8 cellular contexts compared by ENCODE assay signal in the genomic region with DNA sequence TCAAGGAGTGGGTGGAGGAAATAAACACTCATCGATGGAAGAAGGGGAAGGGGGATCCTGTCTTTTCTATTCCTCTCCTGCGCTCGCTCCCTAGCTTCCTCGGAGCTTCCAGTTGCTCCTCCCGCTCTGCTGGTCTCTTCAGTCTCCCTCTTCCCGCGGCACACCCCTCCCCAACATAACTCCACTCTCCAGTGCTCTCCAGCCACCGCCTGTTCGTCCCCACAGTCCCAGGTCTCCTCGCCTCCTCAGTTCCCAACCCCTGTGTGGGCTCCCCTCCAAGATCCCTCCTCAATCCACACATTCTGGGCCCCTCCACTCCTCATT. TPM values are rescaled to one million over a fixed set of nuclear protein-coding genes. Genes with fewer than 3 reads are reported as not detected.
DNase-seq lines count a peak whose midpoint lies in the region; ATAC-seq and TF ChIP-seq lines count a peak whose summit lies in the region.

No MANE protein-coding gene starts in this region.

- POLR2A ChIA-PET in Caco-2 (lab: Charles Lee): interaction anchor here (0.6 to 1.2 kb wide), 7 partner anchors 9 to 458 kb away, joined by 3 to 6 read pairs (median 4); a partner anchor contains a TSS
- POLR2A ChIA-PET in activated CD4-positive, alpha-beta memory T cell treated with anti-CD3 and anti-CD28 coated beads for 36 hours (lab: Charles Lee): interaction anchor here (0.6 kb wide), 1 partner anchor 695 kb away, joined by 4 read pairs; no protein-coding TSS in a partner anchor

- H3K27me3 Mint-ChIP-seq in Caco-2 (ENCODE audit: insufficient read depth, unreplicated experiment): peaks cover 3% of the 10 kb centered on the region
- H3K27me3 Mint-ChIP-seq in activated CD4-positive, alpha-beta memory T cell treated with anti-CD3 and anti-CD28 coated beads for 36 hours: no peaks in the 10 kb centered on the region

- CTCF ChIA-PET in Caco-2 (lab: Charles Lee): interaction anchor here (0.5 to 2.0 kb wide), 20 partner anchors 9 to 1185 kb away, joined by 3 to 12 read pairs (median 4); a partner anchor contains a TSS
- CTCF ChIA-PET in activated CD4-positive, alpha-beta memory T cell treated with anti-CD3 and anti-CD28 coated beads for 36 hours (lab: Charles Lee): interaction anchor here (0.6 to 1.5 kb wide), 10 partner anchors 9 to 459 kb away, joined by 3 to 8 read pairs (median 3); a partner anchor contains a TSS

- TF ChIP-seq POLR2A in sigmoid colon (IDR thresholded peaks at IDR 0.05): no peak

- intact Hi-C loops in Caco-2 (cut with micrococcal nuclease; ENCODE audit: unreplicated experiment): loop anchor here (1.0 kb wide), 2 partner anchors 23 to 47 kb away; no protein-coding TSS in a partner anchor
- intact Hi-C loops in activated CD4-positive, alpha-beta memory T cell treated with anti-CD3 and anti-CD28 coated beads for 36 hours (cut with micrococcal nuclease): loop anchor here (1.0 to 5.0 kb wide), 6 partner anchors 24 to 627 kb away; a partner anchor contains a TSS
- intact Hi-C loops in left ventricle myocardium inferior (cut with micrococcal nuclease): no loop called here
- intact Hi-C loops in sigmoid colon (cut with DNase I): loop anchor here (10.0 kb wide), 1 partner anchor 458 kb away; a partner anchor contains a TSS

- H3K9me3 Mint-ChIP-seq in Caco-2 (ENCODE audit: unreplicated experiment): no peaks in the 10 kb centered on the region
- no peaks in the 10 kb centered on the region for H3K9me3 Mint-ChIP-seq in activated CD4-positive, alpha-beta memory T cell treated with anti-CD3 and anti-CD28 coated beads for 36 hours

- DNase-seq in Caco-2 (peak; percentile 68 to 75), left ventricle myocardium inferior (no peak), sigmoid colon (peak; percentile 72), SIG-M5 (lab: John Stamatoyannopoulos, UW) (no peak), GOT3 (lab: John Stamatoyannopoulos, UW) (no peak)
- no peak for DNase-seq in activated CD4-positive, alpha-beta memory T cell treated with anti-CD3 and anti-CD28 coated beads for 36 hours
- DNase-seq in NK-92 treated with Interleukin-12 subunit alpha and Interleukin-12 subunit beta, amount 100 ng/mL, for 24 hours (lab: John Stamatoyannopoulos, UW): no peak

- peak overlapping the region; percentile 99 for H3K4me3 Mint-ChIP-seq in Caco-2 (ENCODE audit: unreplicated experiment)
- H3K4me3 Mint-ChIP-seq in activated CD4-positive, alpha-beta memory T cell treated with anti-CD3 and anti-CD28 coated beads for 36 hours: peak overlapping the region; percentile 95

- H3K36me3 Mint-ChIP-seq in Caco-2 (ENCODE audit: insufficient read depth, unreplicated experiment): peaks cover 19% of the 10 kb centered on the region
- H3K36me3 Mint-ChIP-seq in activated CD4-positive, alpha-beta memory T cell treated with anti-CD3 and anti-CD28 coated beads for 36 hours: peaks cover 11% of the 10 kb centered on the region

- ATAC-seq in HG03103 (IDR thresholded peaks at IDR 0.05; ENCODE audit: low read depth, unreplicated experiment): peak; percentile 8

- H3K27ac ChIP-seq in left ventricle myocardium inferior (replicated peaks) (peak overlapping the region; percentile 83), sigmoid colon (peak overlapping the region; percentile 78 to 88 (median 86))

- peaks cover 5% of the 10 kb centered on the region; the same call in 1 of the 2 replicates for H3K4me1 ChIP-seq in Caco-2
- H3K4me1 ChIP-seq in left ventricle myocardium inferior: peaks cover 33% of the 10 kb centered on the region
- peaks cover 0 to 16% (median 15%) of the 10 kb centered on the region in 4 donors for H3K4me1 ChIP-seq in sigmoid colon

- peak overlapping the region; percentile 97 for H3K27ac Mint-ChIP-seq in Caco-2 (ENCODE audit: unreplicated experiment)
- peak overlapping the region; percentile 93 for H3K27ac Mint-ChIP-seq in activated CD4-positive, alpha-beta memory T cell treated with anti-CD3 and anti-CD28 coated beads for 36 hours

- no peak for TF ChIP-seq EP300 in sigmoid colon (IDR thresholded peaks at IDR 0.05)

- H3K36me3 ChIP-seq in Caco-2 (ENCODE audit: control insufficient read depth, insufficient read depth, low read length) (peaks cover 2% of the 10 kb centered on the region; the same call in 1 of the 2 replicates), left ventricle myocardium inferior (peaks cover 12% of the 10 kb centered on the region), sigmoid colon (peaks cover 0 to 14% (median 3%) of the 10 kb centered on the region in 4 donors)

- 1% methylated on average over 10 of the region's 10 CpGs for WGBS in sigmoid colon, 2 donors

- H3K4me3 ChIP-seq in Caco-2 (ENCODE audit: low read depth, low read length): peak overlapping the region; percentile 72
- peak overlapping the region; percentile 88 for H3K4me3 ChIP-seq in left ventricle myocardium inferior
- peak overlapping the region; percentile 74 to 87 (median 80) for H3K4me3 ChIP-seq in sigmoid colon

- TF ChIP-seq CTCF in Caco-2 (IDR thresholded peaks at IDR 0.05; ENCODE audit: insufficient read depth in 1 of 2, low read depth in 1 of 2, low read length in 1 of 2, severe bottlenecking in 1 of 2, unreplicated experiment in 1 of 2) (no peak), left ventricle myocardium inferior (IDR thresholded peaks at IDR 0.05; ENCODE audit: borderline replicate concordance) (no peak), sigmoid colon (IDR thresholded peaks at IDR 0.05) (no peak)

- no peaks in the 10 kb centered on the region for H3K9me3 ChIP-seq in Caco-2
- no peaks in the 10 kb centered on the region for H3K9me3 ChIP-seq in left ventricle myocardium inferior (replicated peaks)
- H3K9me3 ChIP-seq in sigmoid colon: no peaks in the 10 kb centered on the region

- H3K27me3 ChIP-seq in Caco-2 (replicated peaks; ENCODE audit: control insufficient read depth, insufficient read depth, low read length): no peaks in the 10 kb centered on the region
- no peaks in the 10 kb centered on the region for H3K27me3 ChIP-seq in left ventricle myocardium inferior (ENCODE audit: low read depth)
- no peaks in the 10 kb centered on the region for H3K27me3 ChIP-seq in sigmoid colon

- BruUV-seq in Caco-2 (replicated peaks; lab: Mats Ljungman, UMichigan): no TSS peak

- H3K4me1 Mint-ChIP-seq in Caco-2 (ENCODE audit: low read depth, unreplicated experiment): peaks cover 7% of the 10 kb centered on the region
- peaks cover 14% of the 10 kb centered on the region for H3K4me1 Mint-ChIP-seq in activated CD4-positive, alpha-beta memory T cell treated with anti-CD3 and anti-CD28 coated beads for 36 hours (ENCODE audit: low read depth)

RNA-seq across cellular contexts. Expression of a gene that starts 0.4 kb away (rescaled TPM):
- 43.1 and 44.0 TPM in 2 replicates for total RNA-seq in Caco-2 (2022)
- total RNA-seq in activated CD4-positive, alpha-beta memory T cell treated with anti-CD3 and anti-CD28 coated beads for 36 hours: 10 to 100 TPM; 14.6 to 15.2 TPM
- total RNA-seq in left ventricle myocardium inferior: 8.6 TPM
- total RNA-seq in sigmoid colon: 10 to 100 TPM in 3 of 4 donors, 1 to 10 TPM in 1; 9.8 to 14.4 (median 12.8) TPM
- 1 to 10 TPM; 6.5 to 8.5 (median 6.6) TPM for polyA plus RNA-seq in sigmoid colon

RNA-seq across cellular contexts. Expression of a gene that starts 6.5 kb away (rescaled TPM):
- total RNA-seq in Caco-2 (2022): not detected in 2 replicates
- not detected for total RNA-seq in activated CD4-positive, alpha-beta memory T cell treated with anti-CD3 and anti-CD28 coated beads for 36 hours
- total RNA-seq in left ventricle myocardium inferior: not detected
- not detected for total RNA-seq in sigmoid colon
- not detected for polyA plus RNA-seq in sigmoid colon

Comparison
In these comparisons a context has a peak if more than half of its experiments do, and no peak if none do; other contexts are left out.
1. DNase-seq: peak in Caco-2 (2 of 2) and sigmoid colon (single experiment); none in activated CD4-positive, alpha-beta memory T cell treated with anti-CD3 and anti-CD28 coated beads for 36 hours (single experiment), left ventricle myocardium inferior (single experiment), SIG-M5 (single experiment), NK-92 treated with Interleukin-12 subunit alpha and Interleukin-12 subunit beta, amount 100 ng/mL, for 24 hours (single experiment) and GOT3 (single experiment).
2. Peak in every context shown above with its lines, with median percentiles within 50 percentile points of each other: H3K4me3 ChIP-seq.